In genomic region chr3:126595479-126595878, GRCh38 we compare ENCODE assay signal across 14 cellular contexts. TPM values are rescaled to one million over a fixed set of nuclear protein-coding genes. Genes with fewer than 3 reads are reported as not detected.
"Had no signal": no experiment of that assay in that cellular context is flagged by ENCODE, and none has a peak within 500 bp of the region (broad histone marks: within the 10 kb centered on the region; RNA-seq: fewer than 3 reads in every experiment).

No MANE protein-coding gene starts in this region.

RNA-seq across cellular contexts. Expression of gene C3orf22, which starts 36.7 kb away (rescaled TPM):
- total RNA-seq: stomach, subcutaneous adipose tissue, suprapubic skin, temporal lobe, thoracic aorta, thyroid gland, tibial nerve, transverse colon, upper lobe of left lung, upper lobe of right lung, ureter, urinary bladder, uterus, vagina had no signal
- polyA plus RNA-seq: stomach, urinary bladder had no signal
